ENCODE assay signal across 32 cellular contexts in the genomic region with DNA sequence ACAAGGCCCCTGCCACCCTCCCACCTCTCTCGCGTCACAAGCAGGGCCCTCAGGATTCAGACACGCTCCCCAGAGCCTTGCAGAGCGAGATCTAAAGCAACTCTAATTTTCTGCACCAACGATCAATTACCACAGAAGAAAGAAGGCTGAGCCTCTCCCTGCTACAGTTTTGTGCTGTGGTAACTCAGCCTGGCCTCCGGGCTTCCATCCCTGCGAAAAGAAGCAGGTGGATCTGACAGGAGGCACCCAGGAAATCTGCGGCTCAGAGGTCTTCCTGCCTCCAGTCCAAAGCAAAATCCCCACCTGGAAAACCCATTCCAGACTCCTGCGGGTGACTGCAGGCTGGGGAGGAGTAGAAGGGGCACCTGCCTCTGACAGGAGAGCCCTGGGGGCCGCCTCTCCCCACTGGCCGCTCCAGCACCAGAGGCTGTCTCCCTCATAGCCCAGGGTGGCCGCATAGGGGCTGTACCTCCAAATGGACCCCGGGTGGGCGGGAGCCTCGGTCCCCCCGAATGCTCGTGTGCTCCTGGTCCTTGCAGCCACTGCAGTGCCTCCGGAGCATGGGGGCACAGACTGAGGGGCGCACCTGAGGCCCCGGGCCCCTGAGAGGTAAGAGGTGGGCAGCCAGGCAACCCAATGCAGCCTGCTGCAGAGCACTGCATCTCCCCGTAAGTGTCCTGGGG. TPM values are rescaled to one million over a fixed set of nuclear protein-coding genes. Genes with fewer than 3 reads are reported as not detected.
DNase-seq lines count a peak whose midpoint lies in the region; ATAC-seq, FAIRE-seq and TF ChIP-seq lines count a peak whose summit lies in the region.
"Had no signal": no experiment of that assay in that cellular context is flagged by ENCODE, and none has a peak within 500 bp of the region (broad histone marks: within the 10 kb centered on the region; RNA-seq: fewer than 3 reads in every experiment).

No MANE protein-coding gene starts in this region.

- no peak overlapping the region for H2AK5ac ChIP-seq in H1 (ENCODE audit: low read depth, low read length)

- TF ChIP-seq POLR2A in H1 (IDR thresholded peaks at IDR 0.05; ENCODE audit: control extremely low read depth in 1 of 2, low read depth in 2 of 2, low read length in 2 of 2) (no peak), uterus (IDR thresholded peaks at IDR 0.05) (no peak)

- H4K5ac ChIP-seq in H1 (ENCODE audit: insufficient read length, low read depth, low read length), result no peak overlapping the region

- DNase-seq in SK-N-SH, result peak; percentile 39
- no peak for DNase-seq in H1 (ENCODE audit: low read depth in 1 of 2, low spot score in 2 of 2)
- DNase-seq in neural crest cell (ENCODE audit: low read depth, low spot score), result no peak
- DNase-seq in uterus, result no peak
- DNase-seq in activated CD8-positive, alpha-beta memory T cell treated with anti-CD3 and anti-CD28 coated beads for 24 hours, result no peak
- DNase-seq in EL, result no peak
- DNase-seq: activated CD4-positive, alpha-beta memory T cell treated with anti-CD3 and anti-CD28 coated beads for 36 hours; activated CD4-positive, CD25-positive, alpha-beta regulatory T cell treated with anti-CD3 and anti-CD28 coated beads, Interleukin-2, amount 50 U/mL, for 72 hours; activated CD8-positive, alpha-beta memory T cell treated with anti-CD3 and anti-CD28 coated beads, Interleukin-2, amount 50 U/mL, for 48 hours; CD4-positive, alpha-beta memory T cell; esophagus squamous epithelium; foreskin melanocyte; hippocampal formation; immature natural killer cell; naive thymus-derived CD4-positive, alpha-beta T cell; NCI-H1048; NCI-H1930; NCI-H226; NCI-H69; stimulated activated CD4-positive, alpha-beta T cell treated with anti-CD3 and anti-CD28 coated beads, Interleukin-4, amount 100 ng/mL, for 1 hour had no signal

- H3K27ac ChIP-seq in SK-N-SH (ENCODE audit: low read depth in 2 of 2, low read length in 1 of 2), result peak overlapping the region in 1 of 2 experiments; percentile 100; a peak in 2 of 4 replicates
- H3K27ac ChIP-seq in H1 (ENCODE audit: low read depth, low read length), result no peak overlapping the region
- H3K27ac ChIP-seq in uterus, result peak overlapping the region; percentile 8 to 24
- H3K27ac ChIP-seq: parathyroid adenoma had no signal

- no peak for FAIRE-seq in H1 (lab: Jason Lieb, UNC)
- FAIRE-seq: GM12892, H54 had no signal

- no peak overlapping the region for H3K23ac ChIP-seq in H1 (ENCODE audit: insufficient read length)

- no peaks in the 10 kb centered on the region for H3K9me2 ChIP-seq in SK-N-SH

- WGBS in SK-N-SH (ENCODE audit: low lambda C conversion rate), result 88% methylated on average over 20 of the region's 21 CpGs
- WGBS in H1 (ENCODE audit: extremely low coverage in 1 of 2, insufficient coverage in 1 of 2, insufficient read length in 1 of 2, insufficient replicate concordance in 2 of 2, low coverage in 1 of 2, low lambda C conversion rate in 2 of 2, missing lambda C conversion rate in 1 of 2), 2 experiments, result 90% methylated on average over 21 of the region's 21 CpGs; no CpG with 5 or more reads in 1 of the 2 experiments

- H3K4me1 ChIP-seq in SK-N-SH (ENCODE audit: control insufficient read depth in 1 of 2, insufficient read depth in 2 of 2, low read depth in 1 of 2, low read length in 1 of 2) (peaks cover 18 to 78% of the 10 kb centered on the region in 2 experiments), H1 (replicated peaks in 1 of 4; ENCODE audit: control insufficient read depth in 3 of 4, insufficient read depth in 4 of 4, low read length in 3 of 4) (peaks cover 3 to 26% (median 9%) of the 10 kb centered on the region in 4 experiments), uterus (peaks cover 0 to 29% of the 10 kb centered on the region in 2 donors)
- H3K4me1 ChIP-seq: parathyroid adenoma had no signal

- H3K4me2 ChIP-seq in SK-N-SH (no peak overlapping the region), H1 (ENCODE audit: insufficient read depth in 1 of 2, low read depth in 2 of 2, low read length in 2 of 2) (no peak overlapping the region)

- TF ChIP-seq RAD21 in SK-N-SH (IDR thresholded peaks at IDR 0.05; ENCODE audit: low read length), result no peak
- TF ChIP-seq RAD21 in H1 (IDR thresholded peaks at IDR 0.05 in 1 of 2, conservative IDR thresholded peaks at IDR 0.05 in 1 of 2; ENCODE audit: low read depth in 2 of 2, low read length in 2 of 2), result no peak

- POLR2A ChIA-PET in SK-N-SH (lab: Yijun Ruan, JAX) (no interaction called here), H1 (lab: Charles Lee; ENCODE audit: partially characterized antibody) (interaction anchor here (0.6 to 1.5 kb wide), 3 partner anchors 15 to 275 kb away, joined by 3 to 6 read pairs (median 3); no protein-coding TSS in a partner anchor)

- no peak for TF ChIP-seq EP300 in SK-N-SH (IDR thresholded peaks at IDR 0.05; ENCODE audit: borderline replicate concordance in 1 of 2, low read depth in 1 of 2, low read length in 1 of 2)
- TF ChIP-seq EP300 in H1 (IDR thresholded peaks at IDR 0.05; ENCODE audit: borderline replicate concordance in 1 of 2, low read depth in 2 of 2, low read length in 2 of 2), result no peak

- H3K27me3 ChIP-seq in SK-N-SH (ENCODE audit: insufficient read depth) (no peaks in the 10 kb centered on the region), H1 (replicated peaks in 1 of 4; ENCODE audit: control insufficient read depth in 3 of 4, extremely low read depth in 1 of 4, insufficient read depth in 3 of 4, low read length in 3 of 4) (no peaks in the 10 kb centered on the region), uterus (no peaks in the 10 kb centered on the region)
- H3K27me3 ChIP-seq: right atrium auricular region had no signal

- H3K36me3 Mint-ChIP-seq in neural crest cell (ENCODE audit: low read depth), result peaks cover 2% of the 10 kb centered on the region
- H3K36me3 Mint-ChIP-seq: activated CD4-positive, alpha-beta memory T cell treated with anti-CD3 and anti-CD28 coated beads for 36 hours; activated naive CD4-positive, alpha-beta T cell treated with anti-CD3 and anti-CD28 coated beads, Interleukin-2, amount 50 U/mL, for 72 hours; CD4-positive, alpha-beta memory T cell; immature natural killer cell; mesothelial cell of epicardium; naive thymus-derived CD4-positive, alpha-beta T cell; stimulated activated memory B cell treated with anti-CD40 and anti-IgM and Interleukin-4, amounts not matched to agents 10 μg/mL and 1 μg/mL and 100 μg/mL, for 72 hours had no signal

- no peak overlapping the region for H2BK20ac ChIP-seq in H1 (ENCODE audit: low read length)

- H3K14ac ChIP-seq in H1 (ENCODE audit: insufficient read length), result no peak overlapping the region

- peak overlapping the region; percentile 19 for H3K4me3 Mint-ChIP-seq in neural crest cell
- H3K4me3 Mint-ChIP-seq: activated CD4-positive, alpha-beta memory T cell treated with anti-CD3 and anti-CD28 coated beads for 36 hours; CD4-positive, alpha-beta memory T cell; immature natural killer cell; mesothelial cell of epicardium; naive thymus-derived CD4-positive, alpha-beta T cell; stimulated activated memory B cell treated with anti-CD40 and anti-IgM and Interleukin-4, amounts not matched to agents 10 μg/mL and 1 μg/mL and 100 μg/mL, for 72 hours; T-helper 1 cell treated with Interleukin-12 subunit alpha and Interleukin-12 subunit beta and Interleukin-4 antibody, amounts not matched to agents 30 μg/mL and 1 μg/mL, for 36 hours had no signal

- H3K27ac Mint-ChIP-seq in neural crest cell (ENCODE audit: unreplicated experiment), result no peak overlapping the region
- H3K27ac Mint-ChIP-seq: activated CD4-positive, alpha-beta memory T cell treated with anti-CD3 and anti-CD28 coated beads for 36 hours; activated T-helper 2 cell treated with anti-CD3 and anti-CD28 coated beads, Interferon-gamma antibody, Interleukin-2, Interleukin-4, amounts not matched to agents 10 μg/mL and 5 μg/mL and 100 μg/mL, durations not matched to agents 14 hours and 24 hours and 36 hours; CD4-positive, alpha-beta memory T cell; immature natural killer cell; naive thymus-derived CD4-positive, alpha-beta T cell; stimulated activated memory B cell treated with anti-CD40 and anti-IgM and Interleukin-4, amounts not matched to agents 10 μg/mL and 1 μg/mL and 100 μg/mL, for 72 hours; T-helper 1 cell treated with Interleukin-12 subunit alpha and Interleukin-12 subunit beta and Interleukin-4 antibody, amounts not matched to agents 30 μg/mL and 1 μg/mL, for 36 hours had no signal

- peaks cover 69% of the 10 kb centered on the region for H3K4me1 Mint-ChIP-seq in neural crest cell
- H3K4me1 Mint-ChIP-seq: immature natural killer cell; naive thymus-derived CD4-positive, alpha-beta T cell; stimulated activated memory B cell treated with anti-CD40 and anti-IgM and Interleukin-4, amounts not matched to agents 10 μg/mL and 1 μg/mL and 100 μg/mL, for 72 hours had no signal

- H2BK15ac ChIP-seq in H1 (ENCODE audit: low read length), result no peak overlapping the region

- H3K36me3 ChIP-seq in SK-N-SH (replicated peaks in 1 of 2; ENCODE audit: control insufficient read depth in 1 of 2, insufficient read depth in 2 of 2, low read length in 1 of 2), result no peaks in the 10 kb centered on the region
- H3K36me3 ChIP-seq in H1 (ENCODE audit: control insufficient read depth in 2 of 4, insufficient read depth in 4 of 4, low read length in 3 of 4), result no peaks in the 10 kb centered on the region
- H3K36me3 ChIP-seq in uterus, result no peaks in the 10 kb centered on the region
- H3K36me3 ChIP-seq: esophagus squamous epithelium, right atrium auricular region had no signal

- H2AFZ ChIP-seq in SK-N-SH (ENCODE audit: low read depth) (no peak overlapping the region), H1 (ENCODE audit: low read length) (no peak overlapping the region)
- H2AFZ ChIP-seq: parathyroid adenoma had no signal

- H3K4me3 ChIP-seq in SK-N-SH (ENCODE audit: low read depth in 2 of 2, low read length in 1 of 2), result no peak overlapping the region
- no peak overlapping the region for H3K4me3 ChIP-seq in H1 (ENCODE audit: extremely low read depth in 1 of 4, insufficient read depth in 2 of 4, low read depth in 3 of 4, low read length in 4 of 4)
- H3K4me3 ChIP-seq in uterus, result no peak overlapping the region
- H3K4me3 ChIP-seq: esophagus squamous epithelium, right atrium auricular region had no signal

- H2BK5ac ChIP-seq in H1 (ENCODE audit: low read depth, low read length), result no peak overlapping the region

- peaks cover 8% of the 10 kb centered on the region for H3K9me3 Mint-ChIP-seq in neural crest cell
- H3K9me3 Mint-ChIP-seq: activated CD4-positive, alpha-beta memory T cell treated with anti-CD3 and anti-CD28 coated beads for 36 hours; mesothelial cell of epicardium; T-helper 1 cell treated with Interleukin-12 subunit alpha and Interleukin-12 subunit beta and Interleukin-4 antibody, amounts not matched to agents 30 μg/mL and 1 μg/mL, for 36 hours had no signal

- CTCF ChIA-PET in SK-N-SH (lab: Yijun Ruan, JAX), result interaction anchor here (1.0 to 1.7 kb wide), 6 partner anchors 29 to 122 kb away, joined by 3 to 4 read pairs (median 4); no protein-coding TSS in a partner anchor
- CTCF ChIA-PET in H1 (lab: Charles Lee; ENCODE audit: partially characterized antibody), result no interaction called here

- intact Hi-C loops in uterus (cut with DNase I; ENCODE audit: low total_unique reads), result no loop called here

- no peak overlapping the region for H2BK12ac ChIP-seq in H1 (ENCODE audit: low read depth, low read length)

- peaks cover 65% of the 10 kb centered on the region for H4K20me1 ChIP-seq in SK-N-SH (ENCODE audit: insufficient read depth)
- peaks cover 12 to 36% of the 10 kb centered on the region in 2 experiments for H4K20me1 ChIP-seq in H1 (replicated peaks in 1 of 2; ENCODE audit: control insufficient read depth in 1 of 2, insufficient read depth in 2 of 2, low read length in 2 of 2)

- H3K9me3 ChIP-seq in SK-N-SH, result no peaks in the 10 kb centered on the region
- no peaks in the 10 kb centered on the region for H3K9me3 ChIP-seq in H1 (ENCODE audit: insufficient read depth in 2 of 2, low read depth in 1 of 2, low read length in 1 of 2)
- no peaks in the 10 kb centered on the region for H3K9me3 ChIP-seq in uterus
- H3K9me3 ChIP-seq: esophagus squamous epithelium, right atrium auricular region had no signal

- H3K4ac ChIP-seq in H1 (replicated peaks; ENCODE audit: insufficient read length, low read depth, low read length), result no peak overlapping the region

- peaks cover 27% of the 10 kb centered on the region for H3K79me1 ChIP-seq in H1 (ENCODE audit: low read depth, low read length)

- no peak overlapping the region for H4K91ac ChIP-seq in H1 (replicated peaks; ENCODE audit: insufficient read length, low read length)

- TF ChIP-seq CTCF in SK-N-SH (IDR thresholded peaks at IDR 0.05) (no peak), H1 (IDR thresholded peaks at IDR 0.05; ENCODE audit: control extremely low read depth in 1 of 3, insufficient read depth in 1 of 3, low read depth in 1 of 3, low read length in 3 of 3) (no peak), neural crest cell (conservative IDR thresholded peaks at IDR 0.05) (no peak), uterus (IDR thresholded peaks at IDR 0.05) (no peak)

- no peak overlapping the region for H2BK120ac ChIP-seq in H1 (replicated peaks; ENCODE audit: low read depth, low read length)

- H3K23me2 ChIP-seq in H1 (ENCODE audit: low read depth, low read length), result peaks cover 13% of the 10 kb centered on the region; the same call in 1 of the 2 replicates

- H3F3A ChIP-seq in SK-N-SH (replicated peaks; ENCODE audit: insufficient read depth), result peaks cover 4% of the 10 kb centered on the region

- no peak overlapping the region for H3K56ac ChIP-seq in H1 (replicated peaks; ENCODE audit: insufficient read length, low read depth, low read length)

- peaks cover 86% of the 10 kb centered on the region for H3K79me2 ChIP-seq in SK-N-SH (ENCODE audit: insufficient read depth)
- H3K79me2 ChIP-seq in H1 (ENCODE audit: control insufficient read depth in 1 of 2, insufficient read depth in 2 of 2, low read length in 2 of 2), result peaks cover 0 to 69% of the 10 kb centered on the region in 2 experiments; a peak in 3 of 4 replicates
- H3K79me2 ChIP-seq: parathyroid adenoma had no signal

- H3K27me3 Mint-ChIP-seq in neural crest cell (ENCODE audit: low read depth), result no peaks in the 10 kb centered on the region
- H3K27me3 Mint-ChIP-seq: activated CD4-positive, alpha-beta memory T cell treated with anti-CD3 and anti-CD28 coated beads for 36 hours had no signal

- no peak overlapping the region for H3K18ac ChIP-seq in H1 (ENCODE audit: extremely low read depth, low read length)

- ATAC-seq in SK-N-SH treated with all-trans-retinoic acid at 6 μM for 48 hours (no peak), HG02981 (IDR thresholded peaks at IDR 0.05; ENCODE audit: unreplicated experiment) (no peak)
- ATAC-seq: activated naive CD4-positive, alpha-beta T cell treated with anti-CD3 and anti-CD28 coated beads, Interleukin-2, amount 50 U/mL, for 72 hours; left lobe of liver; naive thymus-derived CD4-positive, alpha-beta T cell; stimulated activated memory B cell treated with anti-CD40 and anti-IgM and Interleukin-4, amounts not matched to agents 10 μg/mL and 1 μg/mL and 100 μg/mL, for 72 hours had no signal

- H3K9ac ChIP-seq in SK-N-SH, result no peak overlapping the region
- H3K9ac ChIP-seq in H1 (replicated peaks in 1 of 4; ENCODE audit: extremely low read depth in 1 of 4, low read depth in 3 of 4, low read length in 3 of 4), result no peak overlapping the region
- H3K9ac ChIP-seq: parathyroid adenoma had no signal

- H4K8ac ChIP-seq in H1 (ENCODE audit: extremely low read depth, insufficient read depth, low read length), result peak overlapping the region; percentile 71

RNA-seq across cellular contexts. Expression of gene PXDN, which starts 31.0 kb away (rescaled TPM):
- polyA plus RNA-seq in SK-N-SH (2012; rRNA removed) (76.8 and 146 TPM in 2 replicates), H1 (2011; rRNA removed) (104 and 204 TPM in 2 replicates)
- 105 and 143 TPM in 2 replicates for polyA plus RNA-seq in SK-N-SH (2012; cell fraction: cytosol; rRNA removed)
- 193 and 256 TPM in 2 replicates for polyA plus RNA-seq in SK-N-SH (2012; cell fraction: nucleus; rRNA removed)
- total RNA-seq in H1 (2021; fragmentation: NEBNext Ultra II Directional; extraction: Animal tissue kit (Norgen Biotek cat#: 25700)), result 131 and 141 TPM in 2 replicates
- 80.0 TPM for polyA plus RNA-seq in H1 (2011; cell fraction: cytosol; rRNA removed)
- polyA plus RNA-seq in H1 (2011; cell fraction: nucleus; rRNA removed), result 206 TPM
- 74.0 to 91.4 TPM (median 80.3 TPM) in 4 replicates for polyA plus RNA-seq in H1 (2012, experiment 1 of 2)
- 31.1 TPM for polyA plus RNA-seq in H1 (2012, experiment 2 of 2)
- 208 TPM for polyA plus RNA-seq in H1 (2013, experiment 1 of 2)
- polyA plus RNA-seq in H1 (2013, experiment 2 of 2), result 187 TPM
- polyA minus RNA-seq in H1 (2011; rRNA and poly(A)+ RNA removed), result 68.1 and 71.5 TPM in 2 replicates
- 54.3 TPM for polyA minus RNA-seq in H1 (2011; cell fraction: cytosol; rRNA and poly(A)+ RNA removed)
- 58.5 TPM for polyA minus RNA-seq in H1 (2011; cell fraction: nucleus; rRNA and poly(A)+ RNA removed)
- total RNA-seq in neural crest cell (217 and 218 TPM in 2 replicates), uterus (100 to 1,000 TPM in 1 of 4 donors, 10 to 100 TPM in 3; 26.6 to 254 (median 59.8) TPM)
- total RNA-seq: activated CD4-positive, alpha-beta memory T cell treated with anti-CD3 and anti-CD28 coated beads for 36 hours; CD4-positive, alpha-beta memory T cell had no signal
